Comparison of ENCODE assay signal across 20 cellular contexts in the genomic region with DNA sequence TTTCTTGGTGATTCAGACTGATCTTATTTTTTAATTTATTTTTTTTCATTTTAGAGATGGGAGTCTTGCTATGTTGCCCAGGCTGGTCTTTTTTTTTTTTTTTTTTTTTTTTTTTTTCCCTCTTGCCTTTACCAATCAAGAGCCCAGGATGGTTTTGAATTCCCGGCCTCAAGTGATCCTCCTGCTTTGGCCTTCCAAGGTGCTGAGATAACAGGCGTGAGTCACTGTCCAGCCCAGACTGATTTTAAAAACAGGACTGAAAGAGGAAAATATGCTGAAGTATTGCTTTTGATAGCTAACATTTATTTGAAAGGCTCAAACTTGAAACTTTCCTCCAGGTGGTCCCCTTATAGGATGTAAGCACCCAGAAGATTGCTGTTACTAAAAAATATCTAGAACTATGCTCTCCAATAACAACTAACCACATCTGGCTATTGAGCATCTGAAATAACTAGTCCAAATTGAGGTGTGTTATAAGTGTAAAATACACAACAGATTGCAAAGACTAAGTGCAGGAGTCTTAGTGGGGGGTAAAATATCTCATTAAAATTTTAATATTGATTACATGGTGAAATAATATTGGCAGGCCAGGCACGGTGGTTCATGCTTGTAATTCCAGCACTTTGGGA. TPM values are rescaled to one million over a fixed set of nuclear protein-coding genes. Genes with fewer than 3 reads are reported as not detected.
DNase-seq lines count a peak whose midpoint lies in the region; ATAC-seq, FAIRE-seq and TF ChIP-seq lines count a peak whose summit lies in the region.
"Had no signal": no experiment of that assay in that cellular context is flagged by ENCODE, and none has a peak within 500 bp of the region (broad histone marks: within the 10 kb centered on the region; RNA-seq: fewer than 3 reads in every experiment).

No MANE protein-coding gene starts in this region.

- TF ChIP-seq POLR2A in HepG2 (IDR thresholded peaks at IDR 0.05; ENCODE audit: insufficient read depth in 1 of 2, low read depth in 2 of 2, low read length in 2 of 2), result no peak

- CTCF ChIA-PET in HEK293T (lab: Yijun Ruan, JAX), result no interaction called here
- CTCF ChIA-PET in activated naive CD4-positive, alpha-beta T cell treated with anti-CD3 and anti-CD28 coated beads, Interleukin-2, amount 10 ng/mL, durations not matched to agents 7 days and 5 days (lab: Charles Lee), result no interaction called here
- CTCF ChIA-PET in HepG2 (lab: Yijun Ruan, JAX; ENCODE audit: low intra/inter-chr PET ratio, low total read pairs), result no interaction called here

- no peak overlapping the region for H3K27ac ChIP-seq in HepG2 (ENCODE audit: extremely low read length, insufficient read depth, low read length)
- H3K27ac ChIP-seq: BLaER1 treated with 17β-estradiol and CSF1 and Interleukin-3, amounts not matched to agents 10 nM and 100 nM; HL-60; KMS-11 had no signal

- H3K4me1 Mint-ChIP-seq in effector memory CD8-positive, alpha-beta T cell (ENCODE audit: low read depth in 2 of 2), result no peaks in the 10 kb centered on the region
- no peaks in the 10 kb centered on the region for H3K4me1 Mint-ChIP-seq in activated naive CD4-positive, alpha-beta T cell treated with anti-CD3 and anti-CD28 coated beads, Interleukin-2, amount 10 ng/mL, durations not matched to agents 7 days and 5 days
- H3K4me1 Mint-ChIP-seq: B cell, H9 had no signal

- no peaks in the 10 kb centered on the region for H3K9me3 ChIP-seq in HepG2 (ENCODE audit: low read length)
- H3K9me3 ChIP-seq: BLaER1 treated with 17β-estradiol and CSF1 and Interleukin-3, amounts not matched to agents 10 nM and 100 nM had no signal

- intact Hi-C loops in HepG2 (cut with micrococcal nuclease; ENCODE audit: unreplicated experiment), result no loop called here

- 95% methylated on average over 3 of the region's 3 CpGs for WGBS in HepG2 (ENCODE audit: low lambda C conversion rate)

- no peak overlapping the region for H3K27ac Mint-ChIP-seq in effector memory CD8-positive, alpha-beta T cell
- H3K27ac Mint-ChIP-seq in activated naive CD4-positive, alpha-beta T cell treated with anti-CD3 and anti-CD28 coated beads, Interleukin-2, amount 10 ng/mL, durations not matched to agents 7 days and 5 days, result no peak overlapping the region
- H3K27ac Mint-ChIP-seq: B cell; CD8-positive, alpha-beta T cell; H9 had no signal

- no peak for TF ChIP-seq RAD21 in HepG2 (CRISPR knock-in tag; IDR thresholded peaks at IDR 0.05)

- H3K4me2 ChIP-seq in HepG2 (ENCODE audit: low read depth, low read length), result no peak overlapping the region
- H3K4me2 ChIP-seq: BLaER1 treated with 17β-estradiol and CSF1 and Interleukin-3, amounts not matched to agents 10 nM and 100 nM; KMS-11 had no signal

- in situ Hi-C loops in HepG2 (cut with HindIII; ENCODE audit: extremely low pct_ligation_motif_present, low pct_unique_long_range_greater_than_20kb) (no loop called here), GM13977 (cut with MboI; ENCODE audit: low pct_unique_long_range_greater_than_20kb, low sequenced_read_pairs, unreplicated experiment) (no loop called here)

- no peak for ATAC-seq in effector memory CD8-positive, alpha-beta T cell (replicated peaks)
- ATAC-seq in HepG2, result no peak
- ATAC-seq: CD8-positive, alpha-beta T cell had no signal

- H2AFZ ChIP-seq in HepG2 (ENCODE audit: low read length), result no peak overlapping the region

- no peaks in the 10 kb centered on the region for H3K27me3 Mint-ChIP-seq in effector memory CD8-positive, alpha-beta T cell
- H3K27me3 Mint-ChIP-seq in activated naive CD4-positive, alpha-beta T cell treated with anti-CD3 and anti-CD28 coated beads, Interleukin-2, amount 10 ng/mL, durations not matched to agents 7 days and 5 days, result no peaks in the 10 kb centered on the region
- H3K27me3 Mint-ChIP-seq: B cell had no signal

- TF ChIP-seq CTCF in HepG2 (CRISPR knock-in tag; IDR thresholded peaks at IDR 0.05) (no peak), GM13977 (IDR thresholded peaks at IDR 0.05; ENCODE audit: extremely low read depth, insufficient read depth, missing control alignments) (no peak)

- no peaks in the 10 kb centered on the region for H3K79me2 ChIP-seq in HepG2 (ENCODE audit: insufficient read depth, low read length)

- no peak overlapping the region for H3K4me3 Mint-ChIP-seq in effector memory CD8-positive, alpha-beta T cell
- H3K4me3 Mint-ChIP-seq in activated naive CD4-positive, alpha-beta T cell treated with anti-CD3 and anti-CD28 coated beads, Interleukin-2, amount 10 ng/mL, durations not matched to agents 7 days and 5 days, result no peak overlapping the region
- H3K4me3 Mint-ChIP-seq: B cell; CD8-positive, alpha-beta T cell; H9 had no signal

- no peaks in the 10 kb centered on the region for H3K27me3 ChIP-seq in HepG2 (ENCODE audit: control insufficient read depth in 1 of 2, insufficient read depth in 2 of 2, low read length in 2 of 2)
- H3K27me3 ChIP-seq: BLaER1 treated with 17β-estradiol and CSF1 and Interleukin-3, amounts not matched to agents 10 nM and 100 nM had no signal

- FAIRE-seq in HepG2 (lab: Jason Lieb, UNC), result no peak
- FAIRE-seq: H1, HTR-8/SVneo had no signal

- H3K36me3 Mint-ChIP-seq in effector memory CD8-positive, alpha-beta T cell (ENCODE audit: insufficient read depth), result peaks cover 60% of the 10 kb centered on the region
- H3K36me3 Mint-ChIP-seq in activated naive CD4-positive, alpha-beta T cell treated with anti-CD3 and anti-CD28 coated beads, Interleukin-2, amount 10 ng/mL, durations not matched to agents 7 days and 5 days, result peaks cover 18% of the 10 kb centered on the region

- DNase-seq in EH (ENCODE audit: low read depth) (peak; percentile 2), HEK293T (ENCODE audit: extremely low spot score) (no peak), amniotic epithelial cell (ENCODE audit: low read depth) (peak; percentile 45), iris pigment epithelial cell (ENCODE audit: low read depth) (peak; percentile 29), HepG2 (ENCODE audit: low spot score) (no peak), GM13977 (ENCODE audit: low spot score) (no peak)
- no peak for DNase-seq in effector memory CD8-positive, alpha-beta T cell
- DNase-seq in activated naive CD4-positive, alpha-beta T cell treated with anti-CD3 and anti-CD28 coated beads, Interleukin-2, amount 10 ng/mL, durations not matched to agents 7 days and 5 days, result no peak
- DNase-seq: 8988T; Calu3; CD8-positive, alpha-beta T cell; DMS79 treated with DMSO at 0.1 percent for 48 hours; GF-D8; H9 had no signal

- H3K9me3 Mint-ChIP-seq in effector memory CD8-positive, alpha-beta T cell, result no peaks in the 10 kb centered on the region
- no peaks in the 10 kb centered on the region for H3K9me3 Mint-ChIP-seq in activated naive CD4-positive, alpha-beta T cell treated with anti-CD3 and anti-CD28 coated beads, Interleukin-2, amount 10 ng/mL, durations not matched to agents 7 days and 5 days
- H3K9me3 Mint-ChIP-seq: CD8-positive, alpha-beta T cell; H9 had no signal

- no peak overlapping the region for H3K9ac ChIP-seq in HepG2 (ENCODE audit: insufficient read depth, low read depth, low read length)
- H3K9ac ChIP-seq: BLaER1 treated with 17β-estradiol and CSF1 and Interleukin-3, amounts not matched to agents 10 nM and 100 nM; KMS-11 had no signal

- TF ChIP-seq EP300 in HepG2 (IDR thresholded peaks at IDR 0.05; ENCODE audit: low read depth in 2 of 2, low read length in 2 of 2) (no peak), HepG2 (CRISPR knock-in tag; IDR thresholded peaks at IDR 0.05; ENCODE audit: borderline replicate concordance) (no peak)

- H3K4me1 ChIP-seq in HepG2 (ENCODE audit: insufficient read depth, low read length), result no peaks in the 10 kb centered on the region
- H3K4me1 ChIP-seq: BLaER1 treated with 17β-estradiol and CSF1 and Interleukin-3, amounts not matched to agents 10 nM and 100 nM had no signal

- BruUV-seq in HepG2 (replicated peaks; lab: Mats Ljungman, UMichigan), result no TSS peak

- POLR2A ChIA-PET in HEK293T (lab: Yijun Ruan, JAX) (no interaction called here), HepG2 (lab: Yijun Ruan, JAX) (interaction anchor here (0.6 kb wide), 1 partner anchor 161 kb away, joined by 3 read pairs; no protein-coding TSS in a partner anchor)

- peaks cover 18 to 78% of the 10 kb centered on the region in 2 experiments for H3K36me3 ChIP-seq in HepG2 (replicated peaks in 1 of 2; ENCODE audit: control insufficient read depth in 1 of 2, insufficient read depth in 2 of 2, low read length in 2 of 2)

- H4K20me1 ChIP-seq in HepG2 (ENCODE audit: insufficient read depth, low read length), result no peaks in the 10 kb centered on the region
- H4K20me1 ChIP-seq: BLaER1 treated with 17β-estradiol and CSF1 and Interleukin-3, amounts not matched to agents 10 nM and 100 nM had no signal

- no peak overlapping the region for H3K4me3 ChIP-seq in HepG2 (replicated peaks in 1 of 3; ENCODE audit: insufficient read depth in 1 of 3, low read depth in 2 of 3, low read length in 3 of 3)
- H3K4me3 ChIP-seq: BLaER1 treated with 17β-estradiol and CSF1 and Interleukin-3, amounts not matched to agents 10 nM and 100 nM had no signal

RNA-seq across cellular contexts. Expression of a gene that starts 15.8 kb away (rescaled TPM):
- 27.7 and 33.5 TPM in 2 replicates for total RNA-seq in HepG2 (2016; rRNA removed; fragmentation: Illumina TruSeq; extraction: Trizol)
- 37.5 and 47.7 TPM in 2 replicates for total RNA-seq in HepG2 (2016; cell fraction: cytosol; rRNA removed; fragmentation: Illumina TruSeq; extraction: Trizol; ENCODE audit: low read depth)
- 24.9 and 32.6 TPM in 2 replicates for total RNA-seq in HepG2 (2016; cell fraction: insoluble cytoplasmic fraction; rRNA removed; fragmentation: Illumina TruSeq; extraction: Trizol)
- total RNA-seq in HepG2 (2016; cell fraction: membrane; rRNA removed; fragmentation: Illumina TruSeq; extraction: Trizol), result 18.0 and 21.5 TPM in 2 replicates
- 40.9 and 44.0 TPM in 2 replicates for total RNA-seq in HepG2 (2016; cell fraction: nucleus; rRNA removed; fragmentation: Illumina TruSeq; extraction: Trizol)
- 2.2 and 3.8 TPM in 2 replicates for polyA plus RNA-seq in HepG2 (2011; rRNA removed)
- 1.1 and 1.5 TPM in 2 replicates for polyA plus RNA-seq in HepG2 (2011; cell fraction: cytosol; rRNA removed)
- polyA plus RNA-seq in HepG2 (2011; cell fraction: nucleus; rRNA removed), result 2.5 and 3.6 TPM in 2 replicates
- polyA plus RNA-seq in HepG2 (2012), result 1.9 and 4.6 TPM in 2 replicates
- 0.62 TPM in 2 replicates for polyA plus RNA-seq in HepG2 (2016; cell fraction: cytosol; fragmentation: Illumina TruSeq; extraction: Trizol; ENCODE audit: low read depth)
- polyA plus RNA-seq in HepG2 (2016; cell fraction: insoluble cytoplasmic fraction; fragmentation: Illumina TruSeq; extraction: Trizol; ENCODE audit: low read depth), result 13.9 and 17.5 TPM in 2 replicates
- 1.3 and 1.8 TPM in 2 replicates for polyA plus RNA-seq in HepG2 (2016; cell fraction: membrane; fragmentation: Illumina TruSeq; extraction: Trizol; ENCODE audit: low read depth)
- 18.8 and 20.1 TPM in 2 replicates for polyA plus RNA-seq in HepG2 (2016; cell fraction: nucleus; fragmentation: Illumina TruSeq; extraction: Trizol; ENCODE audit: insufficient read depth, low read depth)
- 13.9 and 17.2 TPM in 2 replicates for polyA minus RNA-seq in HepG2 (2011; rRNA and poly(A)+ RNA removed; ENCODE audit: low replicate concordance)
- 5.5 and 11.3 TPM in 2 replicates for polyA minus RNA-seq in HepG2 (2011; cell fraction: cytosol; rRNA and poly(A)+ RNA removed)
- polyA minus RNA-seq in HepG2 (2011; cell fraction: nucleus; rRNA and poly(A)+ RNA removed), result 28.3 and 38.4 TPM in 2 replicates

RNA-seq across cellular contexts. Expression of a gene that starts 48.7 kb away (rescaled TPM):
- 30.2 and 33.3 TPM in 2 replicates for total RNA-seq in HepG2 (2016; rRNA removed; fragmentation: Illumina TruSeq; extraction: Trizol)
- 9.6 and 10.0 TPM in 2 replicates for total RNA-seq in HepG2 (2016; cell fraction: cytosol; rRNA removed; fragmentation: Illumina TruSeq; extraction: Trizol; ENCODE audit: low read depth)
- 30.6 and 32.6 TPM in 2 replicates for total RNA-seq in HepG2 (2016; cell fraction: insoluble cytoplasmic fraction; rRNA removed; fragmentation: Illumina TruSeq; extraction: Trizol)
- 6.9 and 8.3 TPM in 2 replicates for total RNA-seq in HepG2 (2016; cell fraction: membrane; rRNA removed; fragmentation: Illumina TruSeq; extraction: Trizol)
- total RNA-seq in HepG2 (2016; cell fraction: nucleus; rRNA removed; fragmentation: Illumina TruSeq; extraction: Trizol), result 34.0 and 37.1 TPM in 2 replicates
- polyA plus RNA-seq in HepG2 (2011; rRNA removed), result 15.6 and 20.5 TPM in 2 replicates
- polyA plus RNA-seq in HepG2 (2011; cell fraction: cytosol; rRNA removed), result 8.1 and 11.7 TPM in 2 replicates
- 14.6 and 16.8 TPM in 2 replicates for polyA plus RNA-seq in HepG2 (2011; cell fraction: nucleus; rRNA removed)
- polyA plus RNA-seq in HepG2 (2012), result 9.4 and 11.7 TPM in 2 replicates
- polyA plus RNA-seq in HepG2 (2016; cell fraction: cytosol; fragmentation: Illumina TruSeq; extraction: Trizol; ENCODE audit: low read depth), result 0.37 and 0.51 TPM in 2 replicates
- polyA plus RNA-seq in HepG2 (2016; cell fraction: insoluble cytoplasmic fraction; fragmentation: Illumina TruSeq; extraction: Trizol; ENCODE audit: low read depth), result 11.5 and 12.2 TPM in 2 replicates
- polyA plus RNA-seq in HepG2 (2016; cell fraction: membrane; fragmentation: Illumina TruSeq; extraction: Trizol; ENCODE audit: low read depth), result 0.73 and 1.1 TPM in 2 replicates
- 24.0 and 26.7 TPM in 2 replicates for polyA plus RNA-seq in HepG2 (2016; cell fraction: nucleus; fragmentation: Illumina TruSeq; extraction: Trizol; ENCODE audit: insufficient read depth, low read depth)
- polyA minus RNA-seq in HepG2 (2011; rRNA and poly(A)+ RNA removed; ENCODE audit: low replicate concordance), result 26.3 and 37.9 TPM in 2 replicates
- polyA minus RNA-seq in HepG2 (2011; cell fraction: cytosol; rRNA and poly(A)+ RNA removed), result 29.4 and 32.8 TPM in 2 replicates
- polyA minus RNA-seq in HepG2 (2011; cell fraction: nucleus; rRNA and poly(A)+ RNA removed), result 49.4 and 55.6 TPM in 2 replicates

Comparison
In these comparisons a context has a peak if more than half of its experiments do, and no peak if none do; other contexts are left out.
1. DNase-seq: peak in EH (single experiment), amniotic epithelial cell (single experiment) and iris pigment epithelial cell (single experiment); none in HEK293T (single experiment), effector memory CD8-positive, alpha-beta T cell (0 of 3), activated naive CD4-positive, alpha-beta T cell treated with anti-CD3 and anti-CD28 coated beads, Interleukin-2, amount 10 ng/mL, durations not matched to agents 7 days and 5 days (single experiment), HepG2 (single experiment) and GM13977 (single experiment).